ENCODE assay signal across 21 cellular contexts in the genomic region with DNA sequence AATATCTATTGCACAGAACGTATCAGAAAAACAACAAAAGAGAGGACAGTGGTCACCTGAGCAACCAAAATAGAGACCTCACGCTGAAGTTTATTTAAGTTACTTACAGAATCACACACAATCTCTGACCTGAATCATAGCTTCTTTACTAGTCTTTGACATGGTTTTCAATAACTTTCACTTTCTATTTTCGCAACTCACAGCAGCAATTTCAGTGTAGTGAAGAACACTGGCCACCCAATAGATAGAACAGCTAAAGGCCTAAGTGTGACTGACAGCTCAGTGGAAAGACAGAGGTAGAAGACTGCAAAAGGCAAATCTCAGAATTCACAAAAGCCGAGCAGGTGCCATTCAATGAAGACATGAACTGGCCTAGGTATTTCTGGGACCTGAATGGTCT.
DNase-seq lines count a peak whose midpoint lies in the region; ATAC-seq and FAIRE-seq lines count a peak whose summit lies in the region.
"Had no signal": no experiment of that assay in that cellular context is flagged by ENCODE, and none has a peak within 500 bp of the region (broad histone marks: within the 10 kb centered on the region; RNA-seq: fewer than 3 reads in every experiment).

No MANE protein-coding gene starts in this region.

- H3K4me3 Mint-ChIP-seq in immature natural killer cell = peak overlapping the region; percentile 5 to 56 (median 30)

- H3K36me3 Mint-ChIP-seq in immature natural killer cell = no peaks in the 10 kb centered on the region

- peaks cover 0 to 1% (median 0%) of the 10 kb centered on the region in 3 donors for H3K27me3 Mint-ChIP-seq in immature natural killer cell (ENCODE audit: low read depth in 3 of 3)

- peaks cover 0 to 7% (median 4%) of the 10 kb centered on the region in 6 donors for H3K9me3 Mint-ChIP-seq in immature natural killer cell

- H3K27ac Mint-ChIP-seq in immature natural killer cell = peak overlapping the region in 5 of 6 donors; percentile 9 to 76 (median 69)

- peaks cover 10 to 20% of the 10 kb centered on the region in 2 donors for H3K4me1 Mint-ChIP-seq in immature natural killer cell

- ATAC-seq in GM21390 (IDR thresholded peaks at IDR 0.05; ENCODE audit: unreplicated experiment) (peak; percentile 55), HG03354 (IDR thresholded peaks at IDR 0.05; ENCODE audit: poor library complexity, severe bottlenecking, unreplicated experiment) (no peak)

- DNase-seq in OCI-M1 (lab: John Stamatoyannopoulos, UW) = peak; percentile 79
- peak in 2 of 3 donors; percentile 3 to 6 for DNase-seq in immature natural killer cell
- no peak for DNase-seq in RCC 7860 (ENCODE audit: low spot score)
- no peak for DNase-seq in NCI-H2081 (lab: John Stamatoyannopoulos, UW)
- no peak for DNase-seq in activated CD4-positive, alpha-beta T cell treated with anti-CD3 and anti-CD28 coated beads, Interleukin-2, amount 50 U/mL, for 4 hours
- DNase-seq: activated CD4-positive, alpha-beta T cell treated with anti-CD3 and anti-CD28 coated beads for 1 hour; activated CD8-positive, alpha-beta memory T cell treated with anti-CD3 and anti-CD28 coated beads, Interleukin-2, amount 50 U/mL, for 48 hours; aorta; Caco-2; Kasumi-1; left ventricle myocardium inferior; NCI-H146; NCI-H446 treated with DMSO at 0.1 percent for 48 hours; ovary; stimulated activated CD4-positive, alpha-beta T cell treated with anti-CD3 and anti-CD28 coated beads, Interleukin-2, amount 100 ng/mL, for 48 hours; substantia nigra; T1000 had no signal

- FAIRE-seq in A204.1 (lab: Jason Lieb, UNC) (peak; percentile 86), RCC 7860 (lab: Jason Lieb, UNC) (no peak)
- FAIRE-seq: G401.6 had no signal

Comparison
In these comparisons a context has a peak if more than half of its experiments do, and no peak if none do; other contexts are left out.
1. DNase-seq: peak in OCI-M1 (single experiment) and immature natural killer cell (2 of 3); none in RCC 7860 (single experiment), NCI-H2081 (0 of 2) and activated CD4-positive, alpha-beta T cell treated with anti-CD3 and anti-CD28 coated beads, Interleukin-2, amount 50 U/mL, for 4 hours (0 of 2).